Comparison of ENCODE assay signal across 18 cellular contexts in the genomic region with DNA sequence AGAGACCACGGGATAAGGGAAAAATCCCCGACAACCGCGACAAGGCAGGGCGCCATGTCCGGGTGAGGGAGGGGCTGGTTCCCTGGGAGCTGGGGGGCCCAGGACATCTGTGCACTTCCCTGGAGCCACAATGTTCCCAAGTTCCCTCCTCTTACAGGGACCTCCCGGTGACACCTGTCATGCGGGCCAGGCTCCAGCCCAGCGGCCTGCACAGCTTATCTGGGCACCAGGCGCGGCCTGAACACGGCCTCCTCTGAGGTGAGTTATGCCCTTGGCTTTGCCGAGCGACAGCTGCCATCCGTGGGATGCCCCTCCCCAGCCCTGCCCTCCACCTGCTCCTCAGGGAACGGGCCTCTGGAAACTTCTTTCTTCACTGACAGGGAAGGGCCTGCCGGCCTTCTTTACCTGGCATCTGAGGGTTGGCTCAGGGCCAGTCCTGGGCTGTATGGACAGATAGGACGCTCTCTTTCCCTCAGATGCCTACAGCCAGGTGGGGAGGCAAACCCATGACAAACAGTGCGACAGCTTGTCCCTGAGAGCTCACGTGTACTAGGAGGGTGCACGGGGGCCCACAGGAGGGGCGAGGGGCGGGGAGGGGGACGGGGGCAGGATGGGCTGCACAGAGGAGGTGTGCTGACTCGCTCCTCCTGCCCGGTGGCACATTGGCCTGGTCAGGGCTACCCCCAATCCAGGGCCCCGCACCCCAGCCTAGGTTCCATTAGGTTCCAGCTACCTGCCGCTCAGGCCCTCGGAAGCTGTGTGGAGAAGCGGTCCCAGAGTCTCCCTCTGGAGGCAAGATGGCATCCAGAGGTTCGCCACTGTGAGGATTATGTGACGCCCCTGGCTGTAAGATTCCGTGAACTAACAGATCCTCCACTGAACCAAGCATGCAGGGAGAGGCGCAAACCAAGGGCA. TPM values are rescaled to one million over a fixed set of nuclear protein-coding genes. Genes with fewer than 3 reads are reported as not detected.
DNase-seq lines count a peak whose midpoint lies in the region; ATAC-seq and TF ChIP-seq lines count a peak whose summit lies in the region.
"Had no signal": no experiment of that assay in that cellular context is flagged by ENCODE, and none has a peak within 500 bp of the region (broad histone marks: within the 10 kb centered on the region; RNA-seq: fewer than 3 reads in every experiment).

No MANE protein-coding gene starts in this region.

- TF ChIP-seq POLR2A in Peyer's patch (IDR thresholded peaks at IDR 0.05): peak in 1 of 2 donors; percentile 14
- TF ChIP-seq POLR2A in esophagus muscularis mucosa (IDR thresholded peaks at IDR 0.05; ENCODE audit: low read depth): no peak

- H3K27me3 ChIP-seq in GM23338 (ENCODE audit: insufficient read depth): no peaks in the 10 kb centered on the region
- no peaks in the 10 kb centered on the region for H3K27me3 ChIP-seq in Peyer's patch
- no peaks in the 10 kb centered on the region for H3K27me3 ChIP-seq in psoas muscle (ENCODE audit: insufficient read depth in 3 of 3, low read length in 2 of 3)
- no peaks in the 10 kb centered on the region for H3K27me3 ChIP-seq in esophagus muscularis mucosa
- H3K27me3 ChIP-seq: BLaER1, brain microvascular endothelial cell had no signal

- no peaks in the 10 kb centered on the region for H3F3A ChIP-seq in GM23338 (replicated peaks; ENCODE audit: low read depth)

- no peak overlapping the region for H3K27ac ChIP-seq in GM23338 (ENCODE audit: low read depth)
- H3K27ac ChIP-seq in Peyer's patch: peak overlapping the region in 2 of 4 donors; percentile 67 to 82
- no peak overlapping the region for H3K27ac ChIP-seq in psoas muscle
- no peak overlapping the region for H3K27ac ChIP-seq in esophagus muscularis mucosa (replicated peaks in 1 of 4)
- H3K27ac ChIP-seq: BLaER1, brain microvascular endothelial cell had no signal

- no peak for TF ChIP-seq EP300 in esophagus muscularis mucosa (IDR thresholded peaks at IDR 0.05)

- H3K9me3 Mint-ChIP-seq in GM23338: no peaks in the 10 kb centered on the region
- no peaks in the 10 kb centered on the region for H3K9me3 Mint-ChIP-seq in activated T-cell treated with anti-CD3 and anti-CD28 coated beads, Interleukin-2, amount 50 U/mL, for 72 hours
- H3K9me3 Mint-ChIP-seq: activated T-helper 2 cell treated with anti-CD3 and anti-CD28 coated beads, Interferon-gamma antibody, Interleukin-2, Interleukin-4, amounts not matched to agents 10 μg/mL and 5 μg/mL and 100 μg/mL, durations not matched to agents 14 hours and 24 hours and 36 hours; memory B cell; stimulated activated naive B cell treated with anti-CD40 and anti-IgM and Interleukin-4, amounts not matched to agents 10 μg/mL and 1 μg/mL and 100 μg/mL, for 72 hours had no signal

- WGBS in psoas muscle, 3 donors: 51 to 66% (median 56%) methylated on average over 34 of the region's 34 CpGs
- 87% methylated on average over 18 of the region's 34 CpGs for WGBS in esophagus muscularis mucosa

- no peak overlapping the region; the same call in 1 of the 2 replicates for H3K27ac Mint-ChIP-seq in GM23338
- no peak overlapping the region for H3K27ac Mint-ChIP-seq in activated T-cell treated with anti-CD3 and anti-CD28 coated beads, Interleukin-2, amount 50 U/mL, for 72 hours
- H3K27ac Mint-ChIP-seq: activated T-helper 2 cell treated with anti-CD3 and anti-CD28 coated beads, Interferon-gamma antibody, Interleukin-2, Interleukin-4, amounts not matched to agents 10 μg/mL and 5 μg/mL and 100 μg/mL, durations not matched to agents 14 hours and 24 hours and 36 hours; memory B cell; stimulated activated naive B cell treated with anti-CD40 and anti-IgM and Interleukin-4, amounts not matched to agents 10 μg/mL and 1 μg/mL and 100 μg/mL, for 72 hours had no signal

- peak; percentile 75 for ATAC-seq in GM23338
- ATAC-seq in left ventricle myocardium superior: peak; percentile 94
- ATAC-seq in psoas muscle: peak; percentile 92 to 99 (median 94)
- no peak for ATAC-seq in activated T-cell treated with anti-CD3 and anti-CD28 coated beads, Interleukin-2, amount 50 U/mL, for 72 hours (replicated peaks in 1 of 2)
- no peak for ATAC-seq in GM18511 (IDR thresholded peaks at IDR 0.05; ENCODE audit: unreplicated experiment)
- ATAC-seq: stimulated activated naive B cell treated with anti-CD40 and anti-IgM and Interleukin-4, amounts not matched to agents 10 μg/mL and 1 μg/mL and 100 μg/mL, for 72 hours had no signal

- H3K4me2 ChIP-seq in GM23338: no peak overlapping the region
- H3K4me2 ChIP-seq: BLaER1 had no signal

- H4K20me1 ChIP-seq in GM23338 (replicated peaks; ENCODE audit: insufficient read depth): no peaks in the 10 kb centered on the region
- H4K20me1 ChIP-seq: BLaER1 had no signal

- H3K4me3 ChIP-seq in GM23338 (no peak overlapping the region), Peyer's patch (no peak overlapping the region), psoas muscle (no peak overlapping the region), esophagus muscularis mucosa (no peak overlapping the region)
- H3K4me3 ChIP-seq: BLaER1 had no signal

- no peaks in the 10 kb centered on the region for H3K9me2 ChIP-seq in GM23338 (ENCODE audit: insufficient read depth)

- H3K4me3 Mint-ChIP-seq in GM23338: no peak overlapping the region
- no peak overlapping the region for H3K4me3 Mint-ChIP-seq in activated T-cell treated with anti-CD3 and anti-CD28 coated beads, Interleukin-2, amount 50 U/mL, for 72 hours
- H3K4me3 Mint-ChIP-seq: memory B cell; stimulated activated naive B cell treated with anti-CD40 and anti-IgM and Interleukin-4, amounts not matched to agents 10 μg/mL and 1 μg/mL and 100 μg/mL, for 72 hours had no signal

- H2AFZ ChIP-seq in GM23338: no peak overlapping the region

- H3K9me3 ChIP-seq in Peyer's patch: no peaks in the 10 kb centered on the region
- no peaks in the 10 kb centered on the region for H3K9me3 ChIP-seq in psoas muscle
- no peaks in the 10 kb centered on the region for H3K9me3 ChIP-seq in esophagus muscularis mucosa
- H3K9me3 ChIP-seq: BLaER1 had no signal

- no peaks in the 10 kb centered on the region for H3K4me1 ChIP-seq in GM23338 (ENCODE audit: insufficient read depth)
- peaks cover 0 to 32% (median 0%) of the 10 kb centered on the region in 4 donors for H3K4me1 ChIP-seq in Peyer's patch
- no peaks in the 10 kb centered on the region for H3K4me1 ChIP-seq in psoas muscle
- H3K4me1 ChIP-seq in esophagus muscularis mucosa: peaks cover 0 to 10% (median 7%) of the 10 kb centered on the region in 4 donors

- intact Hi-C loops in left ventricle myocardium superior (cut with micrococcal nuclease): no loop called here
- intact Hi-C loops in psoas muscle (cut with DNase I): no loop called here
- intact Hi-C loops in esophagus muscularis mucosa (cut with DNase I): no loop called here

- H3K27me3 Mint-ChIP-seq in GM23338 (ENCODE audit: insufficient read depth, low read depth, poor library complexity): peaks cover 3% of the 10 kb centered on the region
- no peaks in the 10 kb centered on the region for H3K27me3 Mint-ChIP-seq in activated T-cell treated with anti-CD3 and anti-CD28 coated beads, Interleukin-2, amount 50 U/mL, for 72 hours (ENCODE audit: low read depth)
- H3K27me3 Mint-ChIP-seq: stimulated activated naive B cell treated with anti-CD40 and anti-IgM and Interleukin-4, amounts not matched to agents 10 μg/mL and 1 μg/mL and 100 μg/mL, for 72 hours had no signal

- H3K4me1 Mint-ChIP-seq in GM23338: peaks cover 2% of the 10 kb centered on the region; the same call in 1 of the 3 replicates
- peaks cover 9% of the 10 kb centered on the region for H3K4me1 Mint-ChIP-seq in activated T-cell treated with anti-CD3 and anti-CD28 coated beads, Interleukin-2, amount 50 U/mL, for 72 hours (ENCODE audit: low read depth)

- H3K79me2 ChIP-seq in GM23338 (replicated peaks; ENCODE audit: insufficient read depth): no peaks in the 10 kb centered on the region

- H3K36me3 ChIP-seq in GM23338 (ENCODE audit: insufficient read depth) (no peaks in the 10 kb centered on the region), Peyer's patch (no peaks in the 10 kb centered on the region), psoas muscle (ENCODE audit: insufficient read depth in 1 of 2, low read depth in 1 of 2) (no peaks in the 10 kb centered on the region), esophagus muscularis mucosa (no peaks in the 10 kb centered on the region)
- H3K36me3 ChIP-seq: BLaER1, brain microvascular endothelial cell had no signal

- DNase-seq in GM23338 (ENCODE audit: low spot score) (peak; percentile 66), Peyer's patch (peak in 2 of 3 donors; percentile 87 to 92), left ventricle myocardium superior (peak; percentile 83), psoas muscle (peak; percentile 46 to 78), esophagus muscularis mucosa (ENCODE audit: extremely low spot score) (no peak)
- DNase-seq in activated T-cell treated with anti-CD3 and anti-CD28 coated beads, Interleukin-2, amount 50 U/mL, for 72 hours: no peak
- DNase-seq in stimulated activated CD4-positive, alpha-beta T cell treated with anti-CD3 and anti-CD28 coated beads, Interleukin-2, amount 100 ng/mL, for 24 hours: no peak
- DNase-seq: activated CD4-positive, alpha-beta T cell treated with anti-CD3 and anti-CD28 coated beads, Interleukin-2, amount 50 U/mL, for 4 hours; brain microvascular endothelial cell; GF-D8; Karpas-422; NCI-H187 treated with DMSO at 0.1 percent for 48 hours; stimulated activated CD4-positive, alpha-beta T cell treated with anti-CD3 and anti-CD28 coated beads, Interleukin-4, amount 100 ng/mL, for 1 hour; stimulated activated naive B cell treated with anti-CD40 and anti-IgM and Interleukin-4, amounts not matched to agents 10 μg/mL and 1 μg/mL and 100 μg/mL, for 72 hours had no signal

- H3K36me3 Mint-ChIP-seq in GM23338 (ENCODE audit: low read depth): no peaks in the 10 kb centered on the region
- no peaks in the 10 kb centered on the region for H3K36me3 Mint-ChIP-seq in activated T-cell treated with anti-CD3 and anti-CD28 coated beads, Interleukin-2, amount 50 U/mL, for 72 hours (ENCODE audit: insufficient read depth in 2 of 2)
- H3K36me3 Mint-ChIP-seq: memory B cell; stimulated activated naive B cell treated with anti-CD40 and anti-IgM and Interleukin-4, amounts not matched to agents 10 μg/mL and 1 μg/mL and 100 μg/mL, for 72 hours had no signal

- TF ChIP-seq CTCF in GM23338 (conservative IDR thresholded peaks at IDR 0.05; ENCODE audit: low read depth in 2 of 2) (peak; percentile 25 to 59), Peyer's patch (IDR thresholded peaks at IDR 0.05) (peak in 3 of 6 experiments; percentile 12 to 32 (median 15)), psoas muscle (IDR thresholded peaks at IDR 0.05) (no peak), esophagus muscularis mucosa (IDR thresholded peaks at IDR 0.05) (no peak)

RNA-seq across cellular contexts. Expression of a gene that starts 34.9 kb away (rescaled TPM):
- 14.8 and 25.4 TPM in 2 replicates for total RNA-seq in GM23338 (2014; rRNA removed; shearing (Covaris generic))
- 8.3 and 9.7 TPM in 2 replicates for polyA plus RNA-seq in GM23338 (2016; fragmentation: Nextera tagmentation; extraction: Ambion mirVana)
- 100 to 1,000 TPM; 123 to 270 (median 156) TPM for total RNA-seq in Peyer's patch
- total RNA-seq in left ventricle myocardium superior: 40.5 TPM
- 100 to 1,000 TPM in 1 of 4 donors, 10 to 100 TPM in 3; 16.1 to 101 (median 25.9) TPM for total RNA-seq in psoas muscle
- polyA plus RNA-seq in psoas muscle: 100 to 1,000 TPM in 1 of 3 donors, 10 to 100 TPM in 2; 20.0 to 182 (median 42.9) TPM
- total RNA-seq in activated T-cell treated with anti-CD3 and anti-CD28 coated beads, Interleukin-2, amount 50 U/mL, for 72 hours: 10 to 100 TPM; 43.9 to 52.0 TPM
- 10 to 100 TPM; 34.5 to 54.2 (median 41.3) TPM for total RNA-seq in esophagus muscularis mucosa

Comparison
In these comparisons a context has a peak if more than half of its experiments do, and no peak if none do; other contexts are left out.
1. ATAC-seq: peak in GM23338 (single experiment), left ventricle myocardium superior (single experiment) and psoas muscle (4 of 4); none in activated T-cell treated with anti-CD3 and anti-CD28 coated beads, Interleukin-2, amount 50 U/mL, for 72 hours (0 of 2) and GM18511 (single experiment).
2. DNase-seq: peak in GM23338 (single experiment), Peyer's patch (2 of 3), left ventricle myocardium superior (single experiment) and psoas muscle (2 of 2); none in activated T-cell treated with anti-CD3 and anti-CD28 coated beads, Interleukin-2, amount 50 U/mL, for 72 hours (0 of 2), esophagus muscularis mucosa (single experiment) and stimulated activated CD4-positive, alpha-beta T cell treated with anti-CD3 and anti-CD28 coated beads, Interleukin-2, amount 100 ng/mL, for 24 hours (0 of 2).
3. CTCF ChIP-seq: peak in GM23338 (2 of 2); none in psoas muscle (single experiment) and esophagus muscularis mucosa (0 of 3).